Comparison of ENCODE assay signal across 8 cellular contexts in genomic region chr12:51752490-51752889, GRCh38.
DNase-seq lines count a peak whose midpoint lies in the region; ATAC-seq, FAIRE-seq and TF ChIP-seq lines count a peak whose summit lies in the region.

No MANE protein-coding gene starts in this region.

- no peak overlapping the region for H3K4me2 ChIP-seq in K562 (ENCODE audit: insufficient read depth, low read length)

- H4K20me1 ChIP-seq in K562 (replicated peaks; ENCODE audit: control insufficient read depth, insufficient read depth, low read length) = no peaks in the 10 kb centered on the region

- no peak overlapping the region for H3K9ac ChIP-seq in K562 (ENCODE audit: insufficient read depth in 1 of 2, low read depth in 2 of 2, low read length in 2 of 2)

- no peak for FAIRE-seq in K562 (lab: Jason Lieb, UNC)

- in situ Hi-C loops in K562 (cut with MboI) = no loop called here

- H3K27me3 ChIP-seq in K562 (ENCODE audit: control insufficient read depth in 2 of 2, insufficient read depth in 2 of 2, low read length in 2 of 2) = no peaks in the 10 kb centered on the region; a peak in 1 of 5 replicates
- H3K27me3 ChIP-seq in right cardiac atrium (ENCODE audit: control insufficient read depth, insufficient read depth) = no peaks in the 10 kb centered on the region

- no peaks in the 10 kb centered on the region for H3K36me3 ChIP-seq in K562 (ENCODE audit: control insufficient read depth, insufficient read depth, low read length)

- no peak for TF ChIP-seq POLR2A in K562 (conservative IDR thresholded peaks at IDR 0.05)

- WGBS in K562 (ENCODE audit: insufficient coverage, low coverage, missing lambda C conversion rate) = 6% methylated on average over 1 of the region's 1 CpG
- 22% methylated on average over 1 of the region's 1 CpG for WGBS in right cardiac atrium

- no TSS peak for BruUV-seq in K562 (replicated peaks; lab: Mats Ljungman, UMichigan)

- no peak for TF ChIP-seq RAD21 in K562 (CRISPR knock-in tag; conservative IDR thresholded peaks at IDR 0.05 in 1 of 2, IDR thresholded peaks at IDR 0.05 in 1 of 2)

- H3K27ac ChIP-seq in K562 (ENCODE audit: extremely low read depth, low read depth, low read length) = no peak overlapping the region
- H3K27ac ChIP-seq in right cardiac atrium (ENCODE audit: low read length) = no peak overlapping the region

- H3K9me1 ChIP-seq in K562 (ENCODE audit: control insufficient read depth, insufficient read depth, low read length) = no peaks in the 10 kb centered on the region

- H3K4me3 ChIP-seq in K562 (no peak overlapping the region), right cardiac atrium (ENCODE audit: low read length) (no peak overlapping the region), skeletal muscle cell (ENCODE audit: low read depth, low read length) (no peak overlapping the region)

- H3K9me3 ChIP-seq in K562 (replicated peaks; ENCODE audit: control insufficient read depth, insufficient read depth, low read depth, low read length) = no peaks in the 10 kb centered on the region
- no peaks in the 10 kb centered on the region for H3K9me3 ChIP-seq in right cardiac atrium (ENCODE audit: control insufficient read depth, low read length)

- no peak for TF ChIP-seq CTCF in K562 (IDR thresholded peaks at IDR 0.05 in 2 of 3, conservative IDR thresholded peaks at IDR 0.05 in 1 of 3; ENCODE audit: insufficient read depth in 2 of 3, low read depth in 1 of 3, low read length in 3 of 3)

- intact Hi-C loops in K562 (cut with micrococcal nuclease) (no loop called here), right cardiac atrium (cut with DNase I) (no loop called here)

- no peaks in the 10 kb centered on the region for H3K79me2 ChIP-seq in K562 (ENCODE audit: control insufficient read depth, insufficient read depth, low read length)

- CTCF ChIA-PET in K562 (lab: Yijun Ruan, JAX; ENCODE audit: low intra/inter-chr PET ratio) = no interaction called here

- POLR2A ChIA-PET in K562 (lab: Yijun Ruan, JAX) = no interaction called here

- no peak for TF ChIP-seq EP300 in K562 (IDR thresholded peaks at IDR 0.05; ENCODE audit: low read length)

- H2AFZ ChIP-seq in K562 (ENCODE audit: low read depth, low read length) = no peak overlapping the region

- H3K4me1 ChIP-seq in K562 (replicated peaks in 1 of 2; ENCODE audit: control insufficient read depth in 2 of 2, insufficient read depth in 2 of 2, low read length in 2 of 2) (no peaks in the 10 kb centered on the region), right cardiac atrium (ENCODE audit: control insufficient read depth, insufficient read depth, low read length) (no peaks in the 10 kb centered on the region)

- DNase-seq in H4 (ENCODE audit: low spot score) (peak; percentile 37), K562 (ENCODE audit: extremely low read depth in 1 of 4, low spot score in 3 of 4) (peak; percentile 8 to 26 (median 22)), right cardiac atrium (peak; percentile 86 to 92 (median 88)), skeletal muscle cell (ENCODE audit: low read depth) (peak; percentile 75), NCI-H187 treated with DMSO at 0.1 percent for 48 hours (lab: John Stamatoyannopoulos, UW) (no peak)
- no peak for DNase-seq in stimulated activated CD8-positive, alpha-beta memory T cell treated with anti-CD3 and anti-CD28 coated beads, Interleukin-4, amount 100 ng/mL, for 48 hours

- peak; percentile 71 for ATAC-seq in K562
- peak; percentile 97 to 98 for ATAC-seq in right cardiac atrium
- no peak for ATAC-seq in GM18517 (IDR thresholded peaks at IDR 0.05; ENCODE audit: unreplicated experiment)
- no peak for ATAC-seq in HG02884 (IDR thresholded peaks at IDR 0.05; ENCODE audit: unreplicated experiment)

TF ChIP-seq in K562, 482 proteins besides CTCF, POLR2A, EP300 and RAD21:
- TF ChIP-seq ZNF197 (CRISPR knock-in tag; IDR thresholded peaks at IDR 0.05; ENCODE audit: low read depth) = no peak
- TF ChIP-seq, protein P1, sequence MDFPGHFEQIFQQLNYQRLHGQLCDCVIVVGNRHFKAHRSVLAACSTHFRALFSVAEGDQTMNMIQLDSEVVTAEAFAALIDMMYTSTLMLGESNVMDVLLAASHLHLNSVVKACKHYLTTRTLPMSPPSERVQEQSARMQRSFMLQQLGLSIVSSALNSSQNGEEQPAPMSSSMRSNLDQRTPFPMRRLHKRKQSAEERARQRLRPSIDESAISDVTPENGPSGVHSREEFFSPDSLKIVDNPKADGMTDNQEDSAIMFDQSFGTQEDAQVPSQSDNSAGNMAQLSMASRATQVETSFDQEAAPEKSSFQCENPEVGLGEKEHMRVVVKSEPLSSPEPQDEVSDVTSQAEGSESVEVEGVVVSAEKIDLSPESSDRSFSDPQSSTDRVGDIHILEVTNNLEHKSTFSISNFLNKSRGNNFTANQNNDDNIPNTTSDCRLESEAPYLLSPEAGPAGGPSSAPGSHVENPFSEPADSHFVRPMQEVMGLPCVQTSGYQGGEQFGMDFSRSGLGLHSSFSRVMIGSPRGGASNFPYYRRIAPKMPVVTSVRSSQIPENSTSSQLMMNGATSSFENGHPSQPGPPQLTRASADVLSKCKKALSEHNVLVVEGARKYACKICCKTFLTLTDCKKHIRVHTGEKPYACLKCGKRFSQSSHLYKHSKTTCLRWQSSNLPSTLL (IDR thresholded peaks at IDR 0.05) = no peak
- peak; percentile 39 for TF ChIP-seq FOS (IDR thresholded peaks at IDR 0.05; ENCODE audit: extremely low read depth, insufficient read length)
- TF ChIP-seq PTRF (tag; IDR thresholded peaks at IDR 0.05) = no peak
- TF ChIP-seq, protein P2, sequence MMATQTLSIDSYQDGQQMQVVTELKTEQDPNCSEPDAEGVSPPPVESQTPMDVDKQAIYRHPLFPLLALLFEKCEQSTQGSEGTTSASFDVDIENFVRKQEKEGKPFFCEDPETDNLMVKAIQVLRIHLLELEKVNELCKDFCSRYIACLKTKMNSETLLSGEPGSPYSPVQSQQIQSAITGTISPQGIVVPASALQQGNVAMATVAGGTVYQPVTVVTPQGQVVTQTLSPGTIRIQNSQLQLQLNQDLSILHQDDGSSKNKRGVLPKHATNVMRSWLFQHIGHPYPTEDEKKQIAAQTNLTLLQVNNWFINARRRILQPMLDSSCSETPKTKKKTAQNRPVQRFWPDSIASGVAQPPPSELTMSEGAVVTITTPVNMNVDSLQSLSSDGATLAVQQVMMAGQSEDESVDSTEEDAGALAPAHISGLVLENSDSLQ (IDR thresholded peaks at IDR 0.05) = peak; percentile 93
- TF ChIP-seq, protein P3, sequence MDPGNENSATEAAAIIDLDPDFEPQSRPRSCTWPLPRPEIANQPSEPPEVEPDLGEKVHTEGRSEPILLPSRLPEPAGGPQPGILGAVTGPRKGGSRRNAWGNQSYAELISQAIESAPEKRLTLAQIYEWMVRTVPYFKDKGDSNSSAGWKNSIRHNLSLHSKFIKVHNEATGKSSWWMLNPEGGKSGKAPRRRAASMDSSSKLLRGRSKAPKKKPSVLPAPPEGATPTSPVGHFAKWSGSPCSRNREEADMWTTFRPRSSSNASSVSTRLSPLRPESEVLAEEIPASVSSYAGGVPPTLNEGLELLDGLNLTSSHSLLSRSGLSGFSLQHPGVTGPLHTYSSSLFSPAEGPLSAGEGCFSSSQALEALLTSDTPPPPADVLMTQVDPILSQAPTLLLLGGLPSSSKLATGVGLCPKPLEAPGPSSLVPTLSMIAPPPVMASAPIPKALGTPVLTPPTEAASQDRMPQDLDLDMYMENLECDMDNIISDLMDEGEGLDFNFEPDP (CRISPR knock-in tag; IDR thresholded peaks at IDR 0.05) = no peak
- TF ChIP-seq, protein P4, sequence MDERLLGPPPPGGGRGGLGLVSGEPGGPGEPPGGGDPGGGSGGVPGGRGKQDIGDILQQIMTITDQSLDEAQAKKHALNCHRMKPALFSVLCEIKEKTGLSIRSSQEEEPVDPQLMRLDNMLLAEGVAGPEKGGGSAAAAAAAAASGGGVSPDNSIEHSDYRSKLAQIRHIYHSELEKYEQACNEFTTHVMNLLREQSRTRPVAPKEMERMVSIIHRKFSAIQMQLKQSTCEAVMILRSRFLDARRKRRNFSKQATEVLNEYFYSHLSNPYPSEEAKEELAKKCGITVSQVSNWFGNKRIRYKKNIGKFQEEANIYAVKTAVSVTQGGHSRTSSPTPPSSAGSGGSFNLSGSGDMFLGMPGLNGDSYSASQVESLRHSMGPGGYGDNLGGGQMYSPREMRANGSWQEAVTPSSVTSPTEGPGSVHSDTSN (CRISPR knock-in tag; IDR thresholded peaks at IDR 0.05; ENCODE audit: low read depth) = 0 out of 2 replicates have a peak, but pooled peaks have one; percentile 28
- TF ChIP-seq, protein P4 (tag; conservative IDR thresholded peaks at IDR 0.05; ENCODE audit: low read depth) = peak; percentile 61

Comparison
In these comparisons a context has a peak if more than half of its experiments do, and no peak if none do; other contexts are left out.
1. DNase-seq: peak in H4 (single experiment), K562 (4 of 4), right cardiac atrium (3 of 3) and skeletal muscle cell (single experiment); none in stimulated activated CD8-positive, alpha-beta memory T cell treated with anti-CD3 and anti-CD28 coated beads, Interleukin-4, amount 100 ng/mL, for 48 hours (single experiment) and NCI-H187 treated with DMSO at 0.1 percent for 48 hours (single experiment).
2. ATAC-seq: peak in K562 (single experiment) and right cardiac atrium (2 of 2); none in GM18517 (single experiment) and HG02884 (single experiment).